Comparison of ENCODE assay signal across 19 cellular contexts in the genomic region with DNA sequence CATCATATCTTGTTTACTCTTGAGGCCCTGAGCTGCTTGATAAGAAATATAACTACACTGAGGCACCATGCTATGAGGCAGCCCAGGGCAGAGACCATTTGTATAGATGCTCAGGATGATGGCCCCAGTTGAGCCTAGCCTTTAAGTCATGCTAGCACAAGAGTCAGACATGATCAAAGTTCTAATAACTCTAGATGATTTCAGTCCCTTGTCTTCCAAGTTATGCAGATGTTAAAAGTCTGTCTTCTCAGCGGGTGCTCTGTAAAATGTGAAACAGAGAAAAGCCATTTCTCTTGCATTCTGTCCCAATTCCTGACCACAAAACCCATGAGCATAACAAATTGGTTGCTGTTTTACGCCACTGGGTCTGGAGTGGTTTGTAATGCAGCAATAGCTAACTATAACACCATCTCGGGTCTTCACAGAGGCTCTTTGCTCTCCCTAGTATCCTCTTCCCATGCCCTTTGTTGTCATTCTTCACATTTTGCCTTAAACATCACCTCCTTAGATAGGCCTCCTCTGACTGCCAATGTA.
DNase-seq lines count a peak whose midpoint lies in the region; ATAC-seq, FAIRE-seq and TF ChIP-seq lines count a peak whose summit lies in the region.
"Had no signal": no experiment of that assay in that cellular context is flagged by ENCODE, and none has a peak within 500 bp of the region (broad histone marks: within the 10 kb centered on the region; RNA-seq: fewer than 3 reads in every experiment).

No MANE protein-coding gene starts in this region.

- no peak for FAIRE-seq in urothelium cell line (lab: Jason Lieb, UNC)
- FAIRE-seq: colon had no signal

- ATAC-seq in GM19351 (IDR thresholded peaks at IDR 0.05; ENCODE audit: unreplicated experiment) = peak; percentile 89
- ATAC-seq in HG02623 (IDR thresholded peaks at IDR 0.05; ENCODE audit: unreplicated experiment) = peak; percentile 73
- ATAC-seq in HG03175 (IDR thresholded peaks at IDR 0.05; ENCODE audit: unreplicated experiment) = peak; percentile 75
- no peak for ATAC-seq in GM21360 (IDR thresholded peaks at IDR 0.05; ENCODE audit: unreplicated experiment)
- ATAC-seq: stimulated activated naive B cell treated with anti-CD40 and anti-IgM and Interleukin-4, amounts not matched to agents 10 μg/mL and 1 μg/mL and 100 μg/mL, for 72 hours had no signal

- H3K4me3 ChIP-seq in GM12865 (ENCODE audit: low read depth, low read length) = no peak overlapping the region
- H3K4me3 ChIP-seq: ascending aorta, GM23248 had no signal

- no peak for TF ChIP-seq CTCF in GM12865 (IDR thresholded peaks at IDR 0.05; ENCODE audit: insufficient read depth, low read depth, low read length, missing control alignments)

- DNase-seq in GM12865 (ENCODE audit: low read depth) (peak; percentile 57), urothelium cell line (ENCODE audit: low spot score) (no peak), NOMO-1 treated with DMSO at 0.1 percent for 48 hours (lab: John Stamatoyannopoulos, UW; ENCODE audit: unreplicated experiment) (no peak)
- no peak for DNase-seq in stimulated activated CD4-positive, alpha-beta T cell treated with anti-CD3 and anti-CD28 coated beads, Interleukin-2, amount 100 ng/mL, for 24 hours
- DNase-seq: 8988T; activated CD4-positive, alpha-beta memory T cell treated with anti-CD3 and anti-CD28 coated beads for 36 hours; activated effector memory CD4-positive, alpha-beta T cell treated with Interleukin-2 at 50 U/mL for 16 hours; CD4-positive, alpha-beta T cell; glutamatergic neuron; GM23248; islet precursor cell; NCI-H1092; stimulated activated naive B cell treated with anti-CD40 and anti-IgM and Interleukin-4, amounts not matched to agents 10 μg/mL and 1 μg/mL and 100 μg/mL, for 72 hours had no signal
